18 cellular contexts compared by ENCODE assay signal in the genomic region with DNA sequence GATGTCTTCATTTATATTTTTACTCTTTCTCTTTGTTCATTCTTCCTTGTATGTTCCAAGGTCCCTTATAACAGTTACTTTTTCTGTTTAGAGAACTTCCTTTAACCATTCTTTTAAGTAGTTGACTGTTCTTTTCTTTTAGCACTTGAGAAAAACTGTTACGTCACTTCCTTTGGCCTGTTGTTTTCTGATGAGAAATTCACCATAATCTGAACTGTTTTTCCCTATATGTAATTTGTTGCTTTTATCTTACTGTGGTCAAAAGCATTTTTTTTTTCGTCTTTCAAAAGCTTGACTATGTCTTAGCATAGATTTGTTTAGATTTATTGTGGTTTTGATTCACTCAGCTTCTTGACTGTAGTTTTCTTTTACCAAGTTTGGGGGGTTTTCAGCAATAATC.
"Had no signal": no experiment of that assay in that cellular context is flagged by ENCODE, and none has a peak within 500 bp of the region (broad histone marks: within the 10 kb centered on the region; RNA-seq: fewer than 3 reads in every experiment).

No MANE protein-coding gene starts in this region.

- H3K27me3 ChIP-seq: esophagus squamous epithelium, tibial nerve had no signal

- H3K36me3 ChIP-seq: esophagus squamous epithelium, lower lobe of right lung, tibial nerve had no signal

- DNase-seq: activated CD4-positive, alpha-beta T cell treated with anti-CD3 and anti-CD28 coated beads, Interleukin-2, amount 10 ng/mL, durations not matched to agents 7 days and 5 days; activated CD8-positive, alpha-beta T cell treated with anti-CD3 and anti-CD28 coated beads, Interleukin-2, amount 10 ng/mL, durations not matched to agents 7 days and 5 days; activated effector memory CD4-positive, alpha-beta T cell treated with Interleukin-2 at 50 U/mL for 16 hours; activated naive CD4-positive, alpha-beta T cell treated with anti-CD3 and anti-CD28 coated beads, Interleukin-2, amount 10 ng/mL, durations not matched to agents 7 days and 5 days; activated naive CD8-positive, alpha-beta T cell treated with anti-CD3 and anti-CD28 coated beads, Interleukin-2, amount 50 U/mL, for 24 hours; activated T-cell treated with anti-CD3 and anti-CD28 coated beads, Interleukin-2, amount 50 U/mL, for 24 hours; dermis blood vessel endothelial cell; effector memory CD4-positive, alpha-beta T cell; esophagus squamous epithelium; foreskin melanocyte; glutamatergic neuron; hypothalamus; lower lobe of right lung; natural killer cell; nucleus accumbens; posterior cingulate gyrus; stimulated activated naive CD8-positive, alpha-beta T cell treated with anti-CD3 and anti-CD28 coated beads, Interleukin-15, Interleukin-2, amounts not matched to agents 100 U/mL and 50 U/mL, for 24 hours had no signal

- H3K9me3 ChIP-seq: esophagus squamous epithelium, lower lobe of right lung, tibial nerve had no signal

- H3K27ac ChIP-seq: esophagus squamous epithelium, lower lobe of right lung, tibial nerve had no signal

- H3K4me3 ChIP-seq: esophagus squamous epithelium, lower lobe of right lung, tibial nerve had no signal

- H3K4me1 ChIP-seq: esophagus squamous epithelium, lower lobe of right lung, tibial nerve had no signal
